ENCODE assay signal across 1 cellular context in the genomic region with DNA sequence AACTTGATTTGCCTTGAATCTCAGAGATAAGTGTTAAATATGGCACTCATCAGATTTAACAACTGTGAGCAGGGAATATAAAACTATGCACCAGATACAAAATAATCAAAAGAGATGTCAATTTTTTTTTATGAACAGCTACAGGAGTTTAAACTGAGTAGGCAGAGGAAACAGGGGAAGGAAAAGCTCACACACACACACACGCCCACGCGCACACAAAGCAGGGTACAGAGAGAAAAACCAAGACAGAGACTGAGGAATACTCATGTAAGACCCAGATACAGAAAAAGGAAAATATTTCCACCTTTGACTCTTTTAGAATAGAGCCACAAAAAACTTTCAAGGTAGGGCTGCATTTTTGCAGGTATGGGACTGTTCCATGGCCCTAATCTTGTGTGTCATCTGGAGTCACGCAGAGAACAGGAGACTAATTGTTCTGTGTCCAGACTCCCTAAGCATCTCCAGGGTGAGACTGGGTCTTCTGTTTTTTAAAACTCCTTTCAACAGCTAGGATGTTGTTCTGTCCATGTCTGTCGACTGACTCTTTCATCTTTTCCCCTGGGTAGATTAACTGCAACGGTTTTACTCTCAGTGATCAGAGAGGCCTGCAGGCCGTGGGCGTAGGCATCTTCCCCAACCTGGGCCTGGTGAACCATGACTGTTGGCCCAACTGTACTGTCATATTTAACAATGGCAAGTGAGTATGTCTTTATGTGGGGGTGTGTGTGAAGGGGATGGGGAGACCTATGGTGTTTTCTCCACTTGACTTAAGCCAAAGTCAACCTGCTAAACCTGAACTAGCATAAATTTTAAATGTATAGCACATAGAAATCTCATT.
TF ChIP-seq lines count a peak whose summit lies in the region.

No MANE protein-coding gene starts in this region.

TF ChIP-seq in HepG2, 621 proteins besides CTCF, POLR2A, EP300 and RAD21:
- TF ChIP-seq MZF1 (CRISPR knock-in tag; IDR thresholded peaks at IDR 0.05; ENCODE audit: borderline replicate concordance): no peak
- no peak for TF ChIP-seq ZNF24 (IDR thresholded peaks at IDR 0.05)
- TF ChIP-seq ISL2 (CRISPR knock-in tag; IDR thresholded peaks at IDR 0.05): no peak
- TF ChIP-seq ZNF234 (CRISPR knock-in tag; conservative IDR thresholded peaks at IDR 0.05): no peak
- TF ChIP-seq GMEB2 (CRISPR knock-in tag; IDR thresholded peaks at IDR 0.05; ENCODE audit: low read depth): no peak
